Comparison of ENCODE assay signal across 1 cellular context in genomic region chr4:139453371-139454110, GRCh38.
TF ChIP-seq lines count a peak whose summit lies in the region.

No MANE protein-coding gene starts in this region.

TF ChIP-seq in GM23338, 12 proteins besides CTCF, POLR2A, EP300 and RAD21 (continued from another document):
- TF ChIP-seq REST (IDR thresholded peaks at IDR 0.05; ENCODE audit: unreplicated experiment) (no peak), EZH2 (IDR thresholded peaks at IDR 0.05; ENCODE audit: low read depth, unreplicated experiment) (no peak), ETS1 (IDR thresholded peaks at IDR 0.05) (no peak), JUNB (IDR thresholded peaks at IDR 0.05; ENCODE audit: unreplicated experiment) (no peak)
